22 cellular contexts compared by ENCODE assay signal in the genomic region with DNA sequence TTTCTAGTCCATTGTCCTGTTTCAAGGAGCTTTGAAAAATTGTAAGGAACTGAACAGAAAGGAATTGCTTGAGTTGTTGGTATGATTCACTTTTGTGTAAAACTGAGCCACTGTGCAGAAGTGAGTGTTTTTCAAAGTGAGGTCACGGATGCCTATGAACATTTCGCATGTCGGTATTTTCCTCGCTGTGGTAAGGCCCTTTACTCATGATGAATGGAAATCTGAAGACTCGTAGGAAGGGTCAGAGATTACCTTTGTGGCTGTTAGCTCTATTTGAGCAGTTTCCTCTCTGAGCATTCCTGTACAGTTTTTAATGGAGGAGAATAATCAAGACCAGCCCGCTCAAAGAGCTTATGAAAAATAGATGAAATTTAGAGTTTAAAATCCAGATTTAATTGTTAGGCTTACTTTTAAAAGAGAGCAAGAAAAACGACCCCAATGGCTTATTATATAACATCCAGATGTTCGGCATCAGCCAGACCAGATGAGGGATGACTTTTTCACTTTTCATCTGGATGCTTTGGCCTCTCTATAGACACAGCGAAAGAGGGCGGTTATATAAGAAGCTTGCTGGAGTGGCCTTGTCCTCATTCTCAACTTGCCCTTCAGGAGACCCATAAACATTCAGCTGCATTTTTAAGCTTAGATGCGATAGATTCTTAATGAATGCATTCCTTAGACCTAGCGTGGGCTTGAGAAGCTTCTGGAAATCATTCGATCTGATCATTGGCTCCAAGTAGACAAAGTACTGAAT.
DNase-seq lines count a peak whose midpoint lies in the region; ATAC-seq, FAIRE-seq and TF ChIP-seq lines count a peak whose summit lies in the region.
"Had no signal": no experiment of that assay in that cellular context is flagged by ENCODE, and none has a peak within 500 bp of the region (broad histone marks: within the 10 kb centered on the region; RNA-seq: fewer than 3 reads in every experiment).

No MANE protein-coding gene starts in this region.

- no peak for FAIRE-seq in GM12891 (lab: Jason Lieb, UNC)
- FAIRE-seq: endothelial cell of umbilical vein, GM18507, K562, TTC549 had no signal

- no peak overlapping the region for H3K9ac ChIP-seq in PC-3 (ENCODE audit: low read length)

- H3K27ac ChIP-seq in KOPT-K1 (ENCODE audit: low read depth, low read length, poor library complexity, severe bottlenecking) = peak overlapping the region; percentile 90
- H3K27ac ChIP-seq in OCI-LY7 (ENCODE audit: low read depth, low read length, poor library complexity, severe bottlenecking) = no peak overlapping the region
- H3K27ac ChIP-seq in CD8-positive, alpha-beta T cell (ENCODE audit: low read depth, low read length) = no peak overlapping the region
- H3K27ac ChIP-seq in PC-3 (ENCODE audit: low read length) = no peak overlapping the region
- H3K27ac ChIP-seq: dorsolateral prefrontal cortex had no signal

- H3K4me2 ChIP-seq in OCI-LY7 (ENCODE audit: low read length) (no peak overlapping the region), PC-3 (ENCODE audit: low read length) (no peak overlapping the region)

- no peaks in the 10 kb centered on the region for H3K79me2 ChIP-seq in OCI-LY7 (ENCODE audit: insufficient read depth, low read depth, low read length)
- no peaks in the 10 kb centered on the region for H3K79me2 ChIP-seq in PC-3 (ENCODE audit: low read length)

- CTCF ChIA-PET in OCI-LY7 (lab: Charles Lee; ENCODE audit: unreplicated experiment) = interaction anchor here (0.5 to 1.2 kb wide), 3 partner anchors 11 to 44 kb away, joined by 3 to 4 read pairs (median 3); no protein-coding TSS in a partner anchor
- CTCF ChIA-PET in CD8-positive, alpha-beta T cell (lab: Charles Lee) = interaction anchor here (1.2 kb wide), 1 partner anchor 1173 kb away, joined by 5 read pairs; no protein-coding TSS in a partner anchor
- CTCF ChIA-PET in PC-3 (lab: Charles Lee) = no interaction called here

- intact Hi-C loops in OCI-LY7 (cut with micrococcal nuclease; ENCODE audit: unreplicated experiment) (loop anchor here (10.0 kb wide), 1 partner anchor 248 kb away; no protein-coding TSS in a partner anchor), PC-3 (cut with micrococcal nuclease) (loop anchor here (10.0 kb wide), 1 partner anchor 238 kb away; no protein-coding TSS in a partner anchor)
- intact Hi-C loops in CD8-positive, alpha-beta T cell (cut with DNase I, micrococcal nuclease) = loop anchor here in 1 of 2 experiments (10.0 kb wide), 1 partner anchor 438 kb away; no protein-coding TSS in a partner anchor

- no peak for ATAC-seq in CD8-positive, alpha-beta T cell
- no peak for ATAC-seq in PC-3
- ATAC-seq: K562 had no signal

- H3K36me3 ChIP-seq in KOPT-K1 (ENCODE audit: insufficient read depth, low read length) = no peaks in the 10 kb centered on the region
- no peaks in the 10 kb centered on the region; the same call in 1 of the 2 replicates for H3K36me3 ChIP-seq in OCI-LY7 (ENCODE audit: insufficient read depth, low read length)
- H3K36me3 ChIP-seq in CD8-positive, alpha-beta T cell (ENCODE audit: insufficient read depth, low read length) = no peaks in the 10 kb centered on the region
- H3K36me3 ChIP-seq in PC-3 (ENCODE audit: low read depth, low read length) = no peaks in the 10 kb centered on the region

- H3K9me3 ChIP-seq in KOPT-K1 (ENCODE audit: insufficient read depth, low read length, poor library complexity, severe bottlenecking) (no peaks in the 10 kb centered on the region), OCI-LY7 (ENCODE audit: low read length) (no peaks in the 10 kb centered on the region; the same call in 1 of the 2 replicates), PC-3 (ENCODE audit: low read length) (no peaks in the 10 kb centered on the region)
- no peaks in the 10 kb centered on the region for H3K9me3 ChIP-seq in CD8-positive, alpha-beta T cell (ENCODE audit: low read length)

- no TSS peak for BruUV-seq in OCI-LY7 (replicated peaks; lab: Mats Ljungman, UMichigan)
- BruUV-seq in PC-3 (replicated peaks; lab: Mats Ljungman, UMichigan) = no TSS peak

- H3K36me3 Mint-ChIP-seq in CD8-positive, alpha-beta T cell = no peaks in the 10 kb centered on the region
- H3K36me3 Mint-ChIP-seq: activated naive CD8-positive, alpha-beta T cell; CD14-positive monocyte had no signal

- H3K9me2 ChIP-seq in OCI-LY7 (ENCODE audit: insufficient read depth, low read length) (no peaks in the 10 kb centered on the region), PC-3 (replicated peaks; ENCODE audit: low read length) (no peaks in the 10 kb centered on the region)

- H3K4me3 Mint-ChIP-seq in CD8-positive, alpha-beta T cell = no peak overlapping the region
- H3K4me3 Mint-ChIP-seq: activated CD4-positive, alpha-beta T cell treated with anti-CD3 and anti-CD28 coated beads, Interleukin-2, amount 10 ng/mL, durations not matched to agents 24 days and 14 days; activated naive CD8-positive, alpha-beta T cell; CD14-positive monocyte; central memory CD8-positive, alpha-beta T cell had no signal

- no peak overlapping the region for H3K27ac Mint-ChIP-seq in CD8-positive, alpha-beta T cell
- H3K27ac Mint-ChIP-seq: activated CD4-positive, alpha-beta T cell treated with anti-CD3 and anti-CD28 coated beads, Interleukin-2, amount 10 ng/mL, durations not matched to agents 24 days and 14 days; activated naive CD8-positive, alpha-beta T cell; activated T-helper 2 cell treated with anti-CD3 and anti-CD28 coated beads, Interferon-gamma antibody, Interleukin-2, Interleukin-4, amounts not matched to agents 10 μg/mL and 5 μg/mL and 100 μg/mL, durations not matched to agents 14 hours and 24 hours and 36 hours; CD14-positive monocyte had no signal

- peak; percentile 32 for DNase-seq in activated CD8-positive, alpha-beta memory T cell treated with anti-CD3 and anti-CD28 coated beads, Interleukin-2, amount 50 U/mL, for 48 hours
- no peak for DNase-seq in activated CD8-positive, alpha-beta memory T cell treated with anti-CD3 and anti-CD28 coated beads for 24 hours
- peak; percentile 92 to 96 for DNase-seq in foreskin fibroblast
- DNase-seq in GM12891 (ENCODE audit: insufficient read length, low spot score) = no peak
- no peak for DNase-seq in OCI-LY7 (ENCODE audit: low spot score)
- DNase-seq in CD8-positive, alpha-beta T cell = no peak
- DNase-seq in PC-3 = no peak
- DNase-seq: activated CD4-positive, alpha-beta T cell treated with anti-CD3 and anti-CD28 coated beads, Interleukin-2, amount 10 ng/mL, durations not matched to agents 24 days and 14 days; aorta; dorsolateral prefrontal cortex; kidney glomerular epithelial cell; MM.1S; stimulated activated CD8-positive, alpha-beta memory T cell treated with anti-CD3 and anti-CD28 coated beads, Interleukin-4, amount 100 ng/mL, for 48 hours had no signal

- peaks cover 33% of the 10 kb centered on the region for H3K4me1 ChIP-seq in OCI-LY7 (ENCODE audit: insufficient read depth, low read length, poor library complexity, severe bottlenecking)
- peaks cover 4% of the 10 kb centered on the region for H3K4me1 ChIP-seq in CD8-positive, alpha-beta T cell (ENCODE audit: insufficient read depth, low read length)
- peaks cover under 1% of the 10 kb centered on the region for H3K4me1 ChIP-seq in PC-3 (ENCODE audit: insufficient read depth, low read length)

- H3F3A ChIP-seq in PC-3 (ENCODE audit: low read length, unreplicated experiment) = no peaks in the 10 kb centered on the region

- no peak for TF ChIP-seq POLR2A in GM12891 (IDR thresholded peaks at IDR 0.05; ENCODE audit: low read depth, low read length)

- no peaks in the 10 kb centered on the region for H4K20me1 ChIP-seq in OCI-LY7 (ENCODE audit: insufficient read depth, low read length)
- H4K20me1 ChIP-seq in PC-3 (ENCODE audit: low read length) = no peaks in the 10 kb centered on the region

- no peak overlapping the region for H2AFZ ChIP-seq in OCI-LY7 (ENCODE audit: low read length)
- no peak overlapping the region for H2AFZ ChIP-seq in PC-3 (ENCODE audit: low read length)

- H3K27me3 ChIP-seq in CD8-positive, alpha-beta T cell (ENCODE audit: insufficient read depth, low read length) = no peaks in the 10 kb centered on the region
- H3K27me3 ChIP-seq in PC-3 (ENCODE audit: low read length) = no peaks in the 10 kb centered on the region

- H3K4me1 Mint-ChIP-seq in CD8-positive, alpha-beta T cell (ENCODE audit: low read depth) = peaks cover 3% of the 10 kb centered on the region

- POLR2A ChIA-PET in OCI-LY7 (lab: Charles Lee) (interaction anchor here (0.6 to 1.8 kb wide), 11 partner anchors 10 to 650 kb away, joined by 3 to 11 read pairs (median 4); no protein-coding TSS in a partner anchor), PC-3 (lab: Charles Lee; ENCODE audit: unreplicated experiment) (no interaction called here)
- POLR2A ChIA-PET in CD8-positive, alpha-beta T cell (lab: Charles Lee) = no interaction called here

- no peaks in the 10 kb centered on the region for H3K27me3 Mint-ChIP-seq in CD8-positive, alpha-beta T cell (ENCODE audit: low read depth)
- H3K27me3 Mint-ChIP-seq: activated CD4-positive, alpha-beta T cell treated with anti-CD3 and anti-CD28 coated beads, Interleukin-2, amount 10 ng/mL, durations not matched to agents 24 days and 14 days had no signal

- no peaks in the 10 kb centered on the region for H3K9me3 Mint-ChIP-seq in CD8-positive, alpha-beta T cell
- H3K9me3 Mint-ChIP-seq: activated CD4-positive, alpha-beta T cell treated with anti-CD3 and anti-CD28 coated beads, Interleukin-2, amount 10 ng/mL, durations not matched to agents 24 days and 14 days; activated T-helper 2 cell treated with anti-CD3 and anti-CD28 coated beads, Interferon-gamma antibody, Interleukin-2, Interleukin-4, amounts not matched to agents 10 μg/mL and 5 μg/mL and 100 μg/mL, durations not matched to agents 14 hours and 24 hours and 36 hours; CD14-positive monocyte; central memory CD8-positive, alpha-beta T cell had no signal

- TF ChIP-seq CTCF in foreskin fibroblast (IDR thresholded peaks at IDR 0.05; ENCODE audit: low read depth, low read length) (no peak), OCI-LY7 (conservative IDR thresholded peaks at IDR 0.05; ENCODE audit: low read length) (no peak), PC-3 (conservative IDR thresholded peaks at IDR 0.05; ENCODE audit: low read depth, low read length) (no peak)
- TF ChIP-seq CTCF in CD8-positive, alpha-beta T cell (IDR thresholded peaks at IDR 0.05) = no peak

- H3K4me3 ChIP-seq in foreskin fibroblast (ENCODE audit: low read depth in 1 of 2, low read length in 2 of 2) = no peak overlapping the region
- no peak overlapping the region for H3K4me3 ChIP-seq in OCI-LY7 (ENCODE audit: low read depth, low read length, poor library complexity, severe bottlenecking)
- no peak overlapping the region for H3K4me3 ChIP-seq in CD8-positive, alpha-beta T cell (ENCODE audit: low read depth, low read length)
- no peak overlapping the region for H3K4me3 ChIP-seq in PC-3 (ENCODE audit: low read length)
- H3K4me3 ChIP-seq: dorsolateral prefrontal cortex, K562 had no signal

TF ChIP-seq in GM12891, 5 proteins besides CTCF, POLR2A, EP300 and RAD21:
- TF ChIP-seq POU2F2 (IDR thresholded peaks at IDR 0.05; ENCODE audit: low read depth, low read length) (no peak), PAX5 (IDR thresholded peaks at IDR 0.05; ENCODE audit: insufficient read depth, low read length, severe bottlenecking) (no peak), POLR2AphosphoS5 (IDR thresholded peaks at IDR 0.05; ENCODE audit: low read depth, low read length) (no peak)

Comparison
In these comparisons a context has a peak if more than half of its experiments do, and no peak if none do; other contexts are left out.
1. DNase-seq: peak in activated CD8-positive, alpha-beta memory T cell treated with anti-CD3 and anti-CD28 coated beads, Interleukin-2, amount 50 U/mL, for 48 hours (single experiment) and foreskin fibroblast (2 of 2); none in activated CD8-positive, alpha-beta memory T cell treated with anti-CD3 and anti-CD28 coated beads for 24 hours (single experiment), GM12891 (single experiment), OCI-LY7 (single experiment), CD8-positive, alpha-beta T cell (0 of 7) and PC-3 (single experiment).